In the genomic region with DNA sequence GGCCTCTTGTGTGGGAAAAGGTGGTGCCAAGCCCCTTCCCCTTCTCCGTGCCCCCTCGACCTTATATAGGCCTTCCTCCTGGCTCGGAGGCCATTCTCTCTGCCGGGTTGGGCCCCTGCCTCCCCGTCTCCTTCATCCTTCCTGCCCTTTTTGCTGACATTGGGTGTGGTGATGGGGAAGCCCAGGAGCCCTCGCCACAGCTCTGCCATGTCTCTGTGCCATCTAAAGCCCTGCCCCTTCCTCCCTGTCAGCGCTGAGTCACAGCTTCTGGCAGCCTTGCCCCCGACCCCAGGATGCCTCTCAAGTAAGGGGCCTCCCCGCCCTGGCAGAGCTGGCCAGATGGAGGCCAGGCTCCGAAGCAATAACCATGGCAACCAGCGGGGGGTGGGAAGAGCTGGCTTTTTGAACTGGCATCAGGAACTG, we compare ENCODE assay signal across 8 cellular contexts. TPM values are rescaled to one million over a fixed set of nuclear protein-coding genes. Genes with fewer than 3 reads are reported as not detected.
DNase-seq lines count a peak whose midpoint lies in the region; ATAC-seq, FAIRE-seq and TF ChIP-seq lines count a peak whose summit lies in the region.

No MANE protein-coding gene starts in this region.

- FAIRE-seq in A549 (lab: Jason Lieb, UNC) (no peak), GM18507 (lab: Jason Lieb, UNC) (peak; percentile 44), GM12892 (lab: Jason Lieb, UNC) (no peak)

- DNase-seq in A549 (ENCODE audit: low read depth in 1 of 2, low spot score in 1 of 2) (peak; percentile 90 to 92), GM18507 (ENCODE audit: extremely low spot score, insufficient read length, low read depth) (no peak), NCI-H1092 treated with DMSO at 0.1 percent for 48 hours (lab: John Stamatoyannopoulos, UW) (peak; percentile 34), mesothelial cell of epicardium (ENCODE audit: low spot score in 2 of 2, unreplicated experiment in 2 of 2) (no peak), GM12892 (ENCODE audit: insufficient read length) (no peak)
- peak; percentile 89 for DNase-seq in activated CD4-positive, alpha-beta T cell treated with anti-CD3 and anti-CD28 coated beads, Interleukin-2, amount 10 ng/mL, durations not matched to agents 24 days and 14 days
- peak; percentile 69 for DNase-seq in stimulated activated CD8-positive, alpha-beta memory T cell treated with anti-CD3 and anti-CD28 coated beads, Interleukin-7, amount 100 ng/mL, for 24 hours (ENCODE audit: low read depth)

- CTCF ChIA-PET in A549 (lab: Yijun Ruan, JAX): interaction anchor here (0.7 to 3.9 kb wide), 8 partner anchors 9 to 254 kb away, joined by 3 to 29 read pairs (median 6); a partner anchor contains a TSS

- 0 out of 5 replicates have a peak, but pooled peaks of 1 of the 2 experiments have one; percentile 7 for TF ChIP-seq RAD21 in A549 (conservative IDR thresholded peaks at IDR 0.05 in 1 of 2, IDR thresholded peaks at IDR 0.05 in 1 of 2)

- no peaks in the 10 kb centered on the region for H3K27me3 Mint-ChIP-seq in activated CD4-positive, alpha-beta T cell treated with anti-CD3 and anti-CD28 coated beads, Interleukin-2, amount 10 ng/mL, durations not matched to agents 24 days and 14 days
- H3K27me3 Mint-ChIP-seq in mesothelial cell of epicardium (ENCODE audit: low read depth): no peaks in the 10 kb centered on the region

- peak overlapping the region; percentile 97 for H3K27ac Mint-ChIP-seq in activated CD4-positive, alpha-beta T cell treated with anti-CD3 and anti-CD28 coated beads, Interleukin-2, amount 10 ng/mL, durations not matched to agents 24 days and 14 days
- peak overlapping the region; percentile 56 for H3K27ac Mint-ChIP-seq in mesothelial cell of epicardium

- peaks cover 33% of the 10 kb centered on the region for H3K4me1 Mint-ChIP-seq in activated CD4-positive, alpha-beta T cell treated with anti-CD3 and anti-CD28 coated beads, Interleukin-2, amount 10 ng/mL, durations not matched to agents 24 days and 14 days
- no peaks in the 10 kb centered on the region for H3K4me1 Mint-ChIP-seq in mesothelial cell of epicardium

- POLR2A ChIA-PET in A549 (lab: Yijun Ruan, JAX): interaction anchor here (0.5 to 1.9 kb wide), 5 partner anchors 28 to 373 kb away, joined by 4 to 7 read pairs (median 5); no protein-coding TSS in a partner anchor

- TF ChIP-seq CTCF in A549 (IDR thresholded peaks at IDR 0.05) (no peak), mesothelial cell of epicardium (IDR thresholded peaks at IDR 0.05; ENCODE audit: unreplicated experiment) (no peak)

- no peak overlapping the region for H3K4me3 ChIP-seq in A549

- ATAC-seq in A549: peak; percentile 57 to 78

- peak overlapping the region; percentile 63 for H3K4me2 ChIP-seq in A549

- no peak for TF ChIP-seq POLR2A in A549 (IDR thresholded peaks at IDR 0.05; ENCODE audit: low read length)
- TF ChIP-seq POLR2A in GM12892 (IDR thresholded peaks at IDR 0.05; ENCODE audit: low read depth, low read length): no peak

- no peak for TF ChIP-seq EP300 in A549 (IDR thresholded peaks at IDR 0.05)

- 17% methylated on average over 11 of the region's 11 CpGs for WGBS in A549 (ENCODE audit: missing lambda C conversion rate)

- peaks cover 60% of the 10 kb centered on the region for H3K36me3 Mint-ChIP-seq in activated CD4-positive, alpha-beta T cell treated with anti-CD3 and anti-CD28 coated beads, Interleukin-2, amount 10 ng/mL, durations not matched to agents 24 days and 14 days (ENCODE audit: low read depth)
- H3K36me3 Mint-ChIP-seq in mesothelial cell of epicardium: peaks cover 14% of the 10 kb centered on the region

- intact Hi-C loops in activated CD4-positive, alpha-beta T cell treated with anti-CD3 and anti-CD28 coated beads, Interleukin-2, amount 10 ng/mL, durations not matched to agents 24 days and 14 days (cut with micrococcal nuclease): loop anchor here (1.0 kb wide), 2 partner anchors 11 to 29 kb away; no protein-coding TSS in a partner anchor

- H3K4me3 Mint-ChIP-seq in activated CD4-positive, alpha-beta T cell treated with anti-CD3 and anti-CD28 coated beads, Interleukin-2, amount 10 ng/mL, durations not matched to agents 24 days and 14 days: peak overlapping the region; percentile 80
- no peak overlapping the region for H3K4me3 Mint-ChIP-seq in mesothelial cell of epicardium

- H3K27ac ChIP-seq in A549 (peak overlapping the region; percentile 79 to 88), cingulate gyrus (ENCODE audit: low read depth, low read length) (peak overlapping the region; percentile 54)

- H3K9me3 ChIP-seq in A549: no peaks in the 10 kb centered on the region

- H3K9me3 Mint-ChIP-seq in activated CD4-positive, alpha-beta T cell treated with anti-CD3 and anti-CD28 coated beads, Interleukin-2, amount 10 ng/mL, durations not matched to agents 24 days and 14 days: no peaks in the 10 kb centered on the region
- no peaks in the 10 kb centered on the region for H3K9me3 Mint-ChIP-seq in mesothelial cell of epicardium

- peaks cover 62% of the 10 kb centered on the region for H3K4me1 ChIP-seq in A549

TF ChIP-seq in A549, 52 proteins besides CTCF, POLR2A, EP300 and RAD21:
- TF ChIP-seq, protein P1, sequence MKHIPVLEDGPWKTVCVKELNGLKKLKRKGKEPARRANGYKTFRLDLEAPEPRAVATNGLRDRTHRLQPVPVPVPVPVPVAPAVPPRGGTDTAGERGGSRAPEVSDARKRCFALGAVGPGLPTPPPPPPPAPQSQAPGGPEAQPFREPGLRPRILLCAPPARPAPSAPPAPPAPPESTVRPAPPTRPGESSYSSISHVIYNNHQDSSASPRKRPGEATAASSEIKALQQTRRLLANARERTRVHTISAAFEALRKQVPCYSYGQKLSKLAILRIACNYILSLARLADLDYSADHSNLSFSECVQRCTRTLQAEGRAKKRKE (CRISPR knock-in tag; IDR thresholded peaks at IDR 0.05; ENCODE audit: low read depth): peak; percentile 17; the same call in 1 of the 2 replicates
- TF ChIP-seq, protein P2, sequence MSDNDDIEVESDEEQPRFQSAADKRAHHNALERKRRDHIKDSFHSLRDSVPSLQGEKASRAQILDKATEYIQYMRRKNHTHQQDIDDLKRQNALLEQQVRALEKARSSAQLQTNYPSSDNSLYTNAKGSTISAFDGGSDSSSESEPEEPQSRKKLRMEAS (IDR thresholded peaks at IDR 0.05): no peak; the same call in 1 of the 2 replicates
- TF ChIP-seq ZNF302 (CRISPR knock-in tag; IDR thresholded peaks at IDR 0.05) (no peak), FOSL2 (IDR thresholded peaks at IDR 0.05) (no peak), FOSL2 (CRISPR knock-in tag; IDR thresholded peaks at IDR 0.05) (peak; percentile 74), HOXB5 (CRISPR knock-in tag; IDR thresholded peaks at IDR 0.05) (0 out of 2 replicates have a peak, but pooled peaks have one; percentile 28), MAFK (IDR thresholded peaks at IDR 0.05; ENCODE audit: partially characterized antibody) (peak; percentile 65), GATA3 (IDR thresholded peaks at IDR 0.05; ENCODE audit: borderline replicate concordance) (peak; percentile 53; the same call in 1 of the 2 replicates)

RNA-seq across cellular contexts. Expression of a gene that starts 30.4 kb away (rescaled TPM):
- 21.7 and 24.0 TPM in 2 replicates for polyA plus RNA-seq in A549 (2011; rRNA removed)
- 21.2 and 29.1 TPM in 2 replicates for polyA plus RNA-seq in A549 (2012; cell fraction: cytosol; rRNA removed)
- 30.8 and 36.0 TPM in 2 replicates for polyA plus RNA-seq in A549 (2012; cell fraction: nucleus; rRNA removed)
- polyA plus RNA-seq in A549 (2017; fragmentation: RNase III; extraction: RNeasy Plus Mini Kit Qiagen cat#74134 plus additional on column Dnase treatment): 23.7 to 27.1 TPM (median 27.0 TPM) in 3 replicates
- polyA minus RNA-seq in A549 (2011; rRNA and poly(A)+ RNA removed): 48.2 and 50.5 TPM in 2 replicates
- total RNA-seq in activated CD4-positive, alpha-beta T cell treated with anti-CD3 and anti-CD28 coated beads, Interleukin-2, amount 10 ng/mL, durations not matched to agents 24 days and 14 days: 72.5 and 81.3 TPM in 2 replicates
- 24.7 to 26.4 TPM (median 25.2 TPM) in 3 replicates for total RNA-seq in mesothelial cell of epicardium
- 18.1 TPM for polyA plus RNA-seq in GM12892 (2012; ENCODE audit: missing spikeins)

Comparison
In these comparisons a context has a peak if more than half of its experiments do, and no peak if none do; other contexts are left out.
1. DNase-seq: peak in A549 (2 of 2), NCI-H1092 treated with DMSO at 0.1 percent for 48 hours (single experiment), activated CD4-positive, alpha-beta T cell treated with anti-CD3 and anti-CD28 coated beads, Interleukin-2, amount 10 ng/mL, durations not matched to agents 24 days and 14 days (single experiment) and stimulated activated CD8-positive, alpha-beta memory T cell treated with anti-CD3 and anti-CD28 coated beads, Interleukin-7, amount 100 ng/mL, for 24 hours (single experiment); none in GM18507 (single experiment), mesothelial cell of epicardium (0 of 2) and GM12892 (single experiment).